Comparison of ENCODE assay signal across 8 cellular contexts in genomic region chr13:54029226-54029625, GRCh38.
DNase-seq lines count a peak whose midpoint lies in the region; ATAC-seq lines count a peak whose summit lies in the region.

No MANE protein-coding gene starts in this region.

- peak; percentile 87 for ATAC-seq in GM19025 (IDR thresholded peaks at IDR 0.05; ENCODE audit: low read depth, unreplicated experiment)
- peak; percentile 98 for ATAC-seq in HG02970 (IDR thresholded peaks at IDR 0.05; ENCODE audit: low FRiP score, unreplicated experiment)
- ATAC-seq in memory B cell (ENCODE audit: low read depth): peak; percentile 95
- ATAC-seq in activated T-cell treated with anti-CD3 and anti-CD28 coated beads, Interleukin-2, amount 50 U/mL, for 4 hours: no peak

- H3K4me1 Mint-ChIP-seq in memory B cell: peaks cover 11% of the 10 kb centered on the region
- H3K4me1 Mint-ChIP-seq in activated T-cell treated with anti-CD3 and anti-CD28 coated beads, Interleukin-2, amount 50 U/mL, for 4 hours (ENCODE audit: low read depth): no peaks in the 10 kb centered on the region

- no peak overlapping the region for H3K4me3 Mint-ChIP-seq in memory B cell
- no peak overlapping the region for H3K4me3 Mint-ChIP-seq in activated T-cell treated with anti-CD3 and anti-CD28 coated beads, Interleukin-2, amount 50 U/mL, for 4 hours

- H3K9me3 Mint-ChIP-seq in memory B cell: no peaks in the 10 kb centered on the region
- H3K9me3 Mint-ChIP-seq in activated T-cell treated with anti-CD3 and anti-CD28 coated beads, Interleukin-2, amount 50 U/mL, for 4 hours: peaks cover 22% of the 10 kb centered on the region

- no peak overlapping the region for H3K27ac Mint-ChIP-seq in memory B cell

- DNase-seq in NOMO-1 (lab: John Stamatoyannopoulos, UW; ENCODE audit: unreplicated experiment in 2 of 2): peak; percentile 72 to 99
- peak in 1 of 2 donors; percentile 9 for DNase-seq in memory B cell (ENCODE audit: low spot score in 2 of 2)
- DNase-seq in stimulated activated CD4-positive, alpha-beta T cell treated with anti-CD3 and anti-CD28 coated beads, Interleukin-4, amount 100 ng/mL, for 4 hours: no peak
- DNase-seq in DMS153 treated with DMSO at 0.1 percent for 48 hours (lab: John Stamatoyannopoulos, UW; ENCODE audit: unreplicated experiment): no peak
- DNase-seq in NCI-H2081 treated with DMSO at 0.1 percent for 48 hours (lab: John Stamatoyannopoulos, UW): no peak
- no peak for DNase-seq in activated T-cell treated with anti-CD3 and anti-CD28 coated beads, Interleukin-2, amount 50 U/mL, for 4 hours

- H3K27me3 Mint-ChIP-seq in memory B cell: no peaks in the 10 kb centered on the region
- H3K27me3 Mint-ChIP-seq in activated T-cell treated with anti-CD3 and anti-CD28 coated beads, Interleukin-2, amount 50 U/mL, for 4 hours (ENCODE audit: low read depth): no peaks in the 10 kb centered on the region

- H3K36me3 Mint-ChIP-seq in memory B cell: no peaks in the 10 kb centered on the region
- no peaks in the 10 kb centered on the region for H3K36me3 Mint-ChIP-seq in activated T-cell treated with anti-CD3 and anti-CD28 coated beads, Interleukin-2, amount 50 U/mL, for 4 hours (ENCODE audit: insufficient read depth)

Comparison
In these comparisons a context has a peak if more than half of its experiments do, and no peak if none do; other contexts are left out.
1. ATAC-seq: peak in GM19025 (single experiment), HG02970 (single experiment) and memory B cell (single experiment); none in activated T-cell treated with anti-CD3 and anti-CD28 coated beads, Interleukin-2, amount 50 U/mL, for 4 hours (0 of 2).
2. DNase-seq: peak in NOMO-1 (2 of 2); none in stimulated activated CD4-positive, alpha-beta T cell treated with anti-CD3 and anti-CD28 coated beads, Interleukin-4, amount 100 ng/mL, for 4 hours (0 of 2), DMS153 treated with DMSO at 0.1 percent for 48 hours (single experiment), NCI-H2081 treated with DMSO at 0.1 percent for 48 hours (single experiment) and activated T-cell treated with anti-CD3 and anti-CD28 coated beads, Interleukin-2, amount 50 U/mL, for 4 hours (single experiment).